ENCODE assay signal across 7 cellular contexts in the genomic region with DNA sequence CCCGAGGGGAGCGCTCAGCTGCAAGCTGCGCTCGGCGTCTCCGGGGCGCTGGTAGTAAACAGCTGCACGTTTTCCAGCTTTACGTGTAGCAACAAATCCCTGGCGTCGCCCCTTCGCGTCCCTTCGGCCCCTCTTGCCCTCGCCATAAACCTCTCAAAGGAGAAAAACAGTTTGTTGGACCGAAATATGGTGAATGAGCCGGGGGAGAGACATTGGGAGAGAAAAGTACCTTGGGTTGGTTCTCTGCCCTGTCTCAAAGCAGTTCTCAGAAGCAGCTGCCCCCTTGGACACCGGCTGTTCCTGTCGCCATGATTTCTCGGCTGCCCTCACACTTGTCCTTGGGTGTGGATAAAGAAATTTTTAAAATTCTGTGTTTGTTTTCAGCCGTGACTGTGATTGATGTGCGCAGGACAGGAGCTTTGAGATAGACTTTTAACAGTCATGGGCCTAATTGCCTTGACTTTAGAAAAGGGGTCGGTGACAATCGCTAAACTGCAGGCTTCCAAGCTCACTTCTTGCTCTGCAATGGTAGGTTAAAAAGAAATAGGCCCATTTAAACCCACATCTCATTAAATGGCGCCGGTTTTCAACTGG. TPM values are rescaled to one million over a fixed set of nuclear protein-coding genes. Genes with fewer than 3 reads are reported as not detected.
DNase-seq lines count a peak whose midpoint lies in the region; TF ChIP-seq lines count a peak whose summit lies in the region.

No MANE protein-coding gene starts in this region.

- peak overlapping the region; percentile 99 for H3K4me3 Mint-ChIP-seq in osteocyte (ENCODE audit: unreplicated experiment)

- H3K27ac Mint-ChIP-seq in osteocyte (ENCODE audit: unreplicated experiment): peak overlapping the region; percentile 78

- peaks cover 24% of the 10 kb centered on the region for H3K4me1 Mint-ChIP-seq in osteocyte (ENCODE audit: unreplicated experiment)

- no peak for DNase-seq in H7
- peak; percentile 100 for DNase-seq in OCI-M1 (lab: John Stamatoyannopoulos, UW)
- DNase-seq in epithelial cell of prostate (ENCODE audit: low read depth, low spot score): no peak
- DNase-seq in osteocyte (ENCODE audit: extremely low spot score, unreplicated experiment): no peak
- no peak for DNase-seq in NCI-H1417 treated with DMSO at 0.1 percent for 48 hours (lab: John Stamatoyannopoulos, UW)
- DNase-seq in GM20000 (ENCODE audit: low spot score): no peak
- no peak for DNase-seq in stimulated activated CD4-positive, alpha-beta T cell treated with anti-CD3 and anti-CD28 coated beads, Interleukin-4, amount 100 ng/mL, for 1 hour

- no peak for TF ChIP-seq CTCF in osteocyte (IDR thresholded peaks at IDR 0.05)
- TF ChIP-seq CTCF in GM20000 (IDR thresholded peaks at IDR 0.05; ENCODE audit: extremely low read depth, missing control alignments): no peak

- peak overlapping the region; percentile 92 for H3K4me3 ChIP-seq in H7 (ENCODE audit: insufficient read depth, low read depth, low read length)

- H3K27ac ChIP-seq in epithelial cell of prostate: peak overlapping the region; percentile 27

- no peaks in the 10 kb centered on the region for H3K9me3 Mint-ChIP-seq in osteocyte (ENCODE audit: unreplicated experiment)

- no peaks in the 10 kb centered on the region for H3K27me3 Mint-ChIP-seq in osteocyte (ENCODE audit: unreplicated experiment)

- no peaks in the 10 kb centered on the region for H3K36me3 Mint-ChIP-seq in osteocyte (ENCODE audit: unreplicated experiment)

- H3K36me3 ChIP-seq in H7 (replicated peaks; ENCODE audit: control insufficient read depth, insufficient read depth, low read length): no peaks in the 10 kb centered on the region

- peaks cover 1% of the 10 kb centered on the region; the same call in 1 of the 2 replicates for H3K27me3 ChIP-seq in H7 (ENCODE audit: control insufficient read depth, insufficient read depth, low read length)

RNA-seq across cellular contexts. Expression of a gene that starts 0.8 kb away (rescaled TPM):
- 16.6 and 25.6 TPM in 2 replicates for total RNA-seq in H7 (2014; rRNA removed; shearing (Covaris generic))
- total RNA-seq in osteocyte: 13.0 and 13.4 TPM in 2 replicates

RNA-seq across cellular contexts. Expression of a gene that starts 52.5 kb away (rescaled TPM):
- total RNA-seq in H7 (2014; rRNA removed; shearing (Covaris generic)): 116 and 118 TPM in 2 replicates
- total RNA-seq in osteocyte: 46.0 and 47.5 TPM in 2 replicates
